Comparison of ENCODE assay signal across 9 cellular contexts in genomic region chr6:148251286-148251685, GRCh38.
DNase-seq lines count a peak whose midpoint lies in the region; ATAC-seq and TF ChIP-seq lines count a peak whose summit lies in the region.
"Had no signal": no experiment of that assay in that cellular context is flagged by ENCODE, and none has a peak within 500 bp of the region (broad histone marks: within the 10 kb centered on the region; RNA-seq: fewer than 3 reads in every experiment).

No MANE protein-coding gene starts in this region.

- TF ChIP-seq POLR2A in esophagus muscularis mucosa (IDR thresholded peaks at IDR 0.05; ENCODE audit: low read depth), result no peak

- H3K27me3 Mint-ChIP-seq in progenitor cell of endocrine pancreas, result no peaks in the 10 kb centered on the region
- peaks cover 2% of the 10 kb centered on the region for H3K27me3 Mint-ChIP-seq in activated T-helper 2 cell treated with anti-CD3 and anti-CD28 coated beads, Interferon-gamma antibody, Interleukin-2, Interleukin-4, amounts not matched to agents 10 μg/mL and 5 μg/mL and 100 μg/mL, durations not matched to agents 14 hours and 24 hours and 36 hours (ENCODE audit: low read depth)
- H3K27me3 Mint-ChIP-seq in activated CD8-positive, alpha-beta memory T cell treated with anti-CD3 and anti-CD28 coated beads, Interleukin-2, amount 10 ng/mL, durations not matched to agents 7 days and 5 days, result peaks cover 5% of the 10 kb centered on the region

- no peak for TF ChIP-seq EP300 in esophagus muscularis mucosa (IDR thresholded peaks at IDR 0.05)

- H3K27me3 ChIP-seq in esophagus muscularis mucosa, result no peaks in the 10 kb centered on the region

- H3K4me1 ChIP-seq in esophagus muscularis mucosa, result no peaks in the 10 kb centered on the region

- peaks cover 3% of the 10 kb centered on the region for H3K4me1 Mint-ChIP-seq in progenitor cell of endocrine pancreas (ENCODE audit: low read depth)
- no peaks in the 10 kb centered on the region for H3K4me1 Mint-ChIP-seq in activated T-helper 2 cell treated with anti-CD3 and anti-CD28 coated beads, Interferon-gamma antibody, Interleukin-2, Interleukin-4, amounts not matched to agents 10 μg/mL and 5 μg/mL and 100 μg/mL, durations not matched to agents 14 hours and 24 hours and 36 hours (ENCODE audit: low read depth)
- H3K4me1 Mint-ChIP-seq in activated CD8-positive, alpha-beta memory T cell treated with anti-CD3 and anti-CD28 coated beads, Interleukin-2, amount 10 ng/mL, durations not matched to agents 7 days and 5 days, result no peaks in the 10 kb centered on the region
- H3K4me1 Mint-ChIP-seq: CD8-positive, alpha-beta memory T cell had no signal

- 41% methylated on average over 2 of the region's 2 CpGs for WGBS in esophagus muscularis mucosa

- intact Hi-C loops in esophagus muscularis mucosa (cut with DNase I), result loop anchor here (2.0 to 5.0 kb wide), 2 partner anchors 74 to 211 kb away; no protein-coding TSS in a partner anchor
- intact Hi-C loops in activated T-helper 2 cell treated with anti-CD3 and anti-CD28 coated beads, Interferon-gamma antibody, Interleukin-2, Interleukin-4, amounts not matched to agents 10 μg/mL and 5 μg/mL and 100 μg/mL, durations not matched to agents 14 hours and 24 hours and 36 hours (cut with micrococcal nuclease), result loop anchor here (1.0 kb wide), 1 partner anchor 74 kb away; no protein-coding TSS in a partner anchor

- H3K36me3 Mint-ChIP-seq in progenitor cell of endocrine pancreas (ENCODE audit: insufficient read depth), result no peaks in the 10 kb centered on the region
- no peaks in the 10 kb centered on the region for H3K36me3 Mint-ChIP-seq in activated T-helper 2 cell treated with anti-CD3 and anti-CD28 coated beads, Interferon-gamma antibody, Interleukin-2, Interleukin-4, amounts not matched to agents 10 μg/mL and 5 μg/mL and 100 μg/mL, durations not matched to agents 14 hours and 24 hours and 36 hours (ENCODE audit: low read depth)
- H3K36me3 Mint-ChIP-seq in activated CD8-positive, alpha-beta memory T cell treated with anti-CD3 and anti-CD28 coated beads, Interleukin-2, amount 10 ng/mL, durations not matched to agents 7 days and 5 days, result no peaks in the 10 kb centered on the region
- H3K36me3 Mint-ChIP-seq: CD8-positive, alpha-beta memory T cell had no signal

- CTCF ChIA-PET in activated CD8-positive, alpha-beta memory T cell treated with anti-CD3 and anti-CD28 coated beads, Interleukin-2, amount 10 ng/mL, durations not matched to agents 7 days and 5 days (lab: Charles Lee), result interaction anchor here (2.3 kb wide), 1 partner anchor 74 kb away, joined by 7 read pairs; no protein-coding TSS in a partner anchor

- H3K27ac ChIP-seq in esophagus muscularis mucosa (replicated peaks in 1 of 4), result no peak overlapping the region

- H3K4me3 Mint-ChIP-seq in progenitor cell of endocrine pancreas (ENCODE audit: low read depth), result no peak overlapping the region
- H3K4me3 Mint-ChIP-seq in activated T-helper 2 cell treated with anti-CD3 and anti-CD28 coated beads, Interferon-gamma antibody, Interleukin-2, Interleukin-4, amounts not matched to agents 10 μg/mL and 5 μg/mL and 100 μg/mL, durations not matched to agents 14 hours and 24 hours and 36 hours (ENCODE audit: low read depth), result no peak overlapping the region
- H3K4me3 Mint-ChIP-seq in activated CD8-positive, alpha-beta memory T cell treated with anti-CD3 and anti-CD28 coated beads, Interleukin-2, amount 10 ng/mL, durations not matched to agents 7 days and 5 days, result no peak overlapping the region
- H3K4me3 Mint-ChIP-seq: CD8-positive, alpha-beta memory T cell had no signal

- DNase-seq in SIG-M5 treated with dmso at 0.1 percent for 504 hours (lab: John Stamatoyannopoulos, UW; ENCODE audit: unreplicated experiment) (peak; percentile 56), SIG-M5 (lab: John Stamatoyannopoulos, UW) (no peak), NCI-H526 treated with DMSO at 0.1 percent for 48 hours (lab: John Stamatoyannopoulos, UW) (peak; percentile 28), esophagus muscularis mucosa (ENCODE audit: extremely low spot score) (no peak), progenitor cell of endocrine pancreas (ENCODE audit: low spot score, unreplicated experiment) (no peak)
- DNase-seq in effector CD8-positive, alpha-beta T cell (lab: John Stamatoyannopoulos, UW), result no peak
- no peak for DNase-seq in activated T-helper 2 cell treated with anti-CD3 and anti-CD28 coated beads, Interferon-gamma antibody, Interleukin-2, Interleukin-4, amounts not matched to agents 10 μg/mL and 5 μg/mL and 100 μg/mL, durations not matched to agents 14 hours and 24 hours and 36 hours (ENCODE audit: low spot score)
- DNase-seq in activated CD8-positive, alpha-beta memory T cell treated with anti-CD3 and anti-CD28 coated beads, Interleukin-2, amount 10 ng/mL, durations not matched to agents 7 days and 5 days, result no peak

- TF ChIP-seq CTCF in esophagus muscularis mucosa (IDR thresholded peaks at IDR 0.05) (peak; percentile 32 to 44 (median 35)), progenitor cell of endocrine pancreas (IDR thresholded peaks at IDR 0.05; ENCODE audit: unreplicated experiment) (peak; percentile 51)

- no peak overlapping the region for H3K27ac Mint-ChIP-seq in progenitor cell of endocrine pancreas
- H3K27ac Mint-ChIP-seq in activated T-helper 2 cell treated with anti-CD3 and anti-CD28 coated beads, Interferon-gamma antibody, Interleukin-2, Interleukin-4, amounts not matched to agents 10 μg/mL and 5 μg/mL and 100 μg/mL, durations not matched to agents 14 hours and 24 hours and 36 hours, result no peak overlapping the region
- no peak overlapping the region for H3K27ac Mint-ChIP-seq in activated CD8-positive, alpha-beta memory T cell treated with anti-CD3 and anti-CD28 coated beads, Interleukin-2, amount 10 ng/mL, durations not matched to agents 7 days and 5 days
- H3K27ac Mint-ChIP-seq: CD8-positive, alpha-beta memory T cell had no signal

- no peaks in the 10 kb centered on the region for H3K36me3 ChIP-seq in esophagus muscularis mucosa

- H3K9me3 Mint-ChIP-seq in progenitor cell of endocrine pancreas (ENCODE audit: low read depth), result no peaks in the 10 kb centered on the region
- H3K9me3 Mint-ChIP-seq in activated T-helper 2 cell treated with anti-CD3 and anti-CD28 coated beads, Interferon-gamma antibody, Interleukin-2, Interleukin-4, amounts not matched to agents 10 μg/mL and 5 μg/mL and 100 μg/mL, durations not matched to agents 14 hours and 24 hours and 36 hours, result no peaks in the 10 kb centered on the region
- no peaks in the 10 kb centered on the region for H3K9me3 Mint-ChIP-seq in activated CD8-positive, alpha-beta memory T cell treated with anti-CD3 and anti-CD28 coated beads, Interleukin-2, amount 10 ng/mL, durations not matched to agents 7 days and 5 days (ENCODE audit: low read depth)
- H3K9me3 Mint-ChIP-seq: CD8-positive, alpha-beta memory T cell had no signal

- H3K4me3 ChIP-seq in esophagus muscularis mucosa, result no peak overlapping the region

- no peaks in the 10 kb centered on the region for H3K9me3 ChIP-seq in esophagus muscularis mucosa

- no peak for ATAC-seq in activated CD8-positive, alpha-beta memory T cell treated with anti-CD3 and anti-CD28 coated beads, Interleukin-2, amount 10 ng/mL, durations not matched to agents 7 days and 5 days

Comparison
In these comparisons a context has a peak if more than half of its experiments do, and no peak if none do; other contexts are left out.
1. DNase-seq: peak in SIG-M5 treated with dmso at 0.1 percent for 504 hours (single experiment) and NCI-H526 treated with DMSO at 0.1 percent for 48 hours (single experiment); none in SIG-M5 (single experiment), esophagus muscularis mucosa (single experiment), progenitor cell of endocrine pancreas (single experiment), effector CD8-positive, alpha-beta T cell (single experiment), activated T-helper 2 cell treated with anti-CD3 and anti-CD28 coated beads, Interferon-gamma antibody, Interleukin-2, Interleukin-4, amounts not matched to agents 10 μg/mL and 5 μg/mL and 100 μg/mL, durations not matched to agents 14 hours and 24 hours and 36 hours (single experiment) and activated CD8-positive, alpha-beta memory T cell treated with anti-CD3 and anti-CD28 coated beads, Interleukin-2, amount 10 ng/mL, durations not matched to agents 7 days and 5 days (single experiment).